11 cellular contexts compared by ENCODE assay signal in the genomic region with DNA sequence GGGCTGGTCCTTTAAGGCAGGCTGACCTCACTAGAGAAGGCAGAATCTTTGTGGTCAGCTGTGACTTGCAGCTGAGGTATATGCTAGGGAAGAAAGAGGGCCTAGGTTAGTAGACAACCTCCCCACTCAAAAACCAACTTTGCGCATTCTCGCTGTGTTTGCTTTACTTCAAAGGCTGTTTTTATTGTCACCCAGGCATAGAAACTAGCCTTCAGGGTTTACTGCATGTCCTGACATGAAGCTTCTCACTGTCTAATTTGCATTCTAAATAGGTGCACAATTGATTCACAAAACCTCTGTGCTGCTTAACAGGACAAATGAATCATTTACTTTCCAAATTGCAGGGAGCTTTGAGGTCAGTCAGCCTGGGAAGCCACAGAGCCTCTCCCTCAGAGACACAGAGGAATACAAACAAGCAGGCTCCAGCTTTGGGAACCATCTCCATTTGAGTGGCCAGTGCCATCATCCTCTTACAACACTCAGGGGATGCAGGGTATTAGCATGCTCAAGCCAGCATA.
DNase-seq lines count a peak whose midpoint lies in the region; ATAC-seq and TF ChIP-seq lines count a peak whose summit lies in the region.
"Had no signal": no experiment of that assay in that cellular context is flagged by ENCODE, and none has a peak within 500 bp of the region (broad histone marks: within the 10 kb centered on the region; RNA-seq: fewer than 3 reads in every experiment).

No MANE protein-coding gene starts in this region.

- H3K4me1 ChIP-seq in uterus, result no peaks in the 10 kb centered on the region
- H3K4me1 ChIP-seq: tibial nerve had no signal

- H3K4me3 Mint-ChIP-seq in WTC11, result no peak overlapping the region
- H3K4me3 Mint-ChIP-seq: activated naive CD8-positive, alpha-beta T cell had no signal

- TF ChIP-seq CTCF in WTC11 (IDR thresholded peaks at IDR 0.05), result no peak
- no peak for TF ChIP-seq CTCF in uterus (IDR thresholded peaks at IDR 0.05)

- POLR2A ChIA-PET in WTC11 (lab: Charles Lee), result no interaction called here

- H3K27ac Mint-ChIP-seq in WTC11, result no peak overlapping the region
- H3K27ac Mint-ChIP-seq: activated naive CD8-positive, alpha-beta T cell had no signal

- CTCF ChIA-PET in WTC11 (lab: Charles Lee), result interaction anchor here (2.0 kb wide), 1 partner anchor 19 kb away, joined by 6 read pairs; no protein-coding TSS in a partner anchor

- no peaks in the 10 kb centered on the region for H3K9me3 ChIP-seq in uterus
- H3K9me3 ChIP-seq: tibial nerve had no signal

- DNase-seq in WTC11 (ENCODE audit: low spot score), result no peak
- DNase-seq in retina, result peak; percentile 32
- DNase-seq in NK-92 treated with Interleukin-12 subunit alpha and Interleukin-12 subunit beta, amount 100 ng/mL, for 24 hours (lab: John Stamatoyannopoulos, UW), result no peak
- DNase-seq in T-helper 2 cell, result no peak
- DNase-seq in stimulated activated CD4-positive, alpha-beta T cell treated with anti-CD3 and anti-CD28 coated beads, Interleukin-1b, Interleukin-23, amount 100 ng/mL, for 48 hours, result no peak
- DNase-seq in uterus, result no peak
- DNase-seq: hippocampal formation had no signal

- no peaks in the 10 kb centered on the region for H3K36me3 Mint-ChIP-seq in WTC11
- H3K36me3 Mint-ChIP-seq: activated naive CD8-positive, alpha-beta T cell had no signal

- no peak for TF ChIP-seq POLR2A in uterus (IDR thresholded peaks at IDR 0.05)

- H3K36me3 ChIP-seq in uterus, result no peaks in the 10 kb centered on the region
- H3K36me3 ChIP-seq: tibial nerve had no signal

- peaks cover 22% of the 10 kb centered on the region for H3K27me3 Mint-ChIP-seq in WTC11 (ENCODE audit: low read depth)
- H3K27me3 Mint-ChIP-seq: activated naive CD8-positive, alpha-beta T cell had no signal

- ATAC-seq in GM19043 (IDR thresholded peaks at IDR 0.05; ENCODE audit: low read depth, unreplicated experiment) (peak; percentile 45), HG02938 (IDR thresholded peaks at IDR 0.05; ENCODE audit: unreplicated experiment) (peak; percentile 46), WTC11 (peak; percentile 25)

- H3K9me3 Mint-ChIP-seq in WTC11, result no peaks in the 10 kb centered on the region

- intact Hi-C loops in uterus (cut with DNase I; ENCODE audit: low total_unique reads), result no loop called here

- H3K4me1 Mint-ChIP-seq in WTC11, result peaks cover 38% of the 10 kb centered on the region

- H3K27me3 ChIP-seq in uterus, result no peaks in the 10 kb centered on the region
- H3K27me3 ChIP-seq: tibial nerve had no signal

- no peak overlapping the region for H3K4me3 ChIP-seq in uterus
- H3K4me3 ChIP-seq: tibial nerve had no signal

- no peak overlapping the region for H3K27ac ChIP-seq in uterus
- H3K27ac ChIP-seq: tibial nerve had no signal

TF ChIP-seq in WTC11, 78 proteins besides CTCF, POLR2A, EP300 and RAD21:
- TF ChIP-seq NFATC4 (CRISPR knock-in tag; IDR thresholded peaks at IDR 0.05) (no peak), ZNF317 (CRISPR knock-in tag; IDR thresholded peaks at IDR 0.05; ENCODE audit: borderline replicate concordance, low read depth) (no peak)
- TF ChIP-seq, protein P1, sequence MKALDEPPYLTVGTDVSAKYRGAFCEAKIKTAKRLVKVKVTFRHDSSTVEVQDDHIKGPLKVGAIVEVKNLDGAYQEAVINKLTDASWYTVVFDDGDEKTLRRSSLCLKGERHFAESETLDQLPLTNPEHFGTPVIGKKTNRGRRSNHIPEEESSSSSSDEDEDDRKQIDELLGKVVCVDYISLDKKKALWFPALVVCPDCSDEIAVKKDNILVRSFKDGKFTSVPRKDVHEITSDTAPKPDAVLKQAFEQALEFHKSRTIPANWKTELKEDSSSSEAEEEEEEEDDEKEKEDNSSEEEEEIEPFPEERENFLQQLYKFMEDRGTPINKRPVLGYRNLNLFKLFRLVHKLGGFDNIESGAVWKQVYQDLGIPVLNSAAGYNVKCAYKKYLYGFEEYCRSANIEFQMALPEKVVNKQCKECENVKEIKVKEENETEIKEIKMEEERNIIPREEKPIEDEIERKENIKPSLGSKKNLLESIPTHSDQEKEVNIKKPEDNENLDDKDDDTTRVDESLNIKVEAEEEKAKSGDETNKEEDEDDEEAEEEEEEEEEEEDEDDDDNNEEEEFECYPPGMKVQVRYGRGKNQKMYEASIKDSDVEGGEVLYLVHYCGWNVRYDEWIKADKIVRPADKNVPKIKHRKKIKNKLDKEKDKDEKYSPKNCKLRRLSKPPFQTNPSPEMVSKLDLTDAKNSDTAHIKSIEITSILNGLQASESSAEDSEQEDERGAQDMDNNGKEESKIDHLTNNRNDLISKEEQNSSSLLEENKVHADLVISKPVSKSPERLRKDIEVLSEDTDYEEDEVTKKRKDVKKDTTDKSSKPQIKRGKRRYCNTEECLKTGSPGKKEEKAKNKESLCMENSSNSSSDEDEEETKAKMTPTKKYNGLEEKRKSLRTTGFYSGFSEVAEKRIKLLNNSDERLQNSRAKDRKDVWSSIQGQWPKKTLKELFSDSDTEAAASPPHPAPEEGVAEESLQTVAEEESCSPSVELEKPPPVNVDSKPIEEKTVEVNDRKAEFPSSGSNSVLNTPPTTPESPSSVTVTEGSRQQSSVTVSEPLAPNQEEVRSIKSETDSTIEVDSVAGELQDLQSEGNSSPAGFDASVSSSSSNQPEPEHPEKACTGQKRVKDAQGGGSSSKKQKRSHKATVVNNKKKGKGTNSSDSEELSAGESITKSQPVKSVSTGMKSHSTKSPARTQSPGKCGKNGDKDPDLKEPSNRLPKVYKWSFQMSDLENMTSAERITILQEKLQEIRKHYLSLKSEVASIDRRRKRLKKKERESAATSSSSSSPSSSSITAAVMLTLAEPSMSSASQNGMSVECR (CRISPR knock-in tag; IDR thresholded peaks at IDR 0.05; ENCODE audit: borderline replicate concordance), result no peak
- TF ChIP-seq, protein P2, sequence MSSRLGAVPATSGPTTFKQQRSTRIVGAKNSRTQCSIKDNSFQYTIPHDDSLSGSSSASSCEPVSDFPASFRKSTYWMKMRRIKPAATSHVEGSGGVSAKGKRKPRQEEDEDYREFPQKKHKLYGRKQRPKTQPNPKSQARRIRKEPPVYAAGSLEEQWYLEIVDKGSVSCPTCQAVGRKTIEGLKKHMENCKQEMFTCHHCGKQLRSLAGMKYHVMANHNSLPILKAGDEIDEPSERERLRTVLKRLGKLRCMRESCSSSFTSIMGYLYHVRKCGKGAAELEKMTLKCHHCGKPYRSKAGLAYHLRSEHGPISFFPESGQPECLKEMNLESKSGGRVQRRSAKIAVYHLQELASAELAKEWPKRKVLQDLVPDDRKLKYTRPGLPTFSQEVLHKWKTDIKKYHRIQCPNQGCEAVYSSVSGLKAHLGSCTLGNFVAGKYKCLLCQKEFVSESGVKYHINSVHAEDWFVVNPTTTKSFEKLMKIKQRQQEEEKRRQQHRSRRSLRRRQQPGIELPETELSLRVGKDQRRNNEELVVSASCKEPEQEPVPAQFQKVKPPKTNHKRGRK (CRISPR knock-in tag; IDR thresholded peaks at IDR 0.05; ENCODE audit: borderline replicate concordance), result no peak
